ENCODE assay signal across 34 cellular contexts in genomic region chr19:40116075-40116474, GRCh38.
"Had no signal": no experiment of that assay in that cellular context is flagged by ENCODE, and none has a peak within 500 bp of the region (broad histone marks: within the 10 kb centered on the region; RNA-seq: fewer than 3 reads in every experiment).

No MANE protein-coding gene starts in this region.

- H3K9ac ChIP-seq: KMS-11 had no signal

- H3K36me3 ChIP-seq: MG63 had no signal

- H3K4me3 ChIP-seq: MG63 had no signal

- DNase-seq: Karpas-422, Kasumi-1, MG63, MM.1S, MV-4-11, NCI-H1048, NCI-H1092, NCI-H1092 treated with DMSO at 0.1 percent for 48 hours, NCI-H1105, NCI-H1105 treated with DMSO at 0.1 percent for 48 hours, NCI-H1417, NCI-H1417 treated with DMSO at 0.1 percent for 48 hours, NCI-H1436, NCI-H1436 treated with DMSO at 0.1 percent for 48 hours, NCI-H146, NCI-H1694, NCI-H1694 treated with DMSO at 0.1 percent for 48 hours, NCI-H187, NCI-H187 treated with DMSO at 0.1 percent for 48 hours, NCI-H1930, NCI-H2029, NCI-H2029 treated with DMSO at 0.1 percent for 48 hours, NCI-H2081, NCI-H2081 treated with DMSO at 0.1 percent for 48 hours, NCI-H2107, NCI-H2171, NCI-H2171 treated with DMSO at 0.1 percent for 48 hours, NCI-H2227 treated with DMSO at 0.1 percent for 48 hours, NCI-H226, NCI-H345, NCI-H446, NCI-H446 treated with DMSO at 0.1 percent for 48 hours, NCI-H510A had no signal

- H3K27ac ChIP-seq: KMS-11 had no signal

- H3K4me2 ChIP-seq: KMS-11 had no signal
